ENCODE assay signal across 6 cellular contexts in the genomic region with DNA sequence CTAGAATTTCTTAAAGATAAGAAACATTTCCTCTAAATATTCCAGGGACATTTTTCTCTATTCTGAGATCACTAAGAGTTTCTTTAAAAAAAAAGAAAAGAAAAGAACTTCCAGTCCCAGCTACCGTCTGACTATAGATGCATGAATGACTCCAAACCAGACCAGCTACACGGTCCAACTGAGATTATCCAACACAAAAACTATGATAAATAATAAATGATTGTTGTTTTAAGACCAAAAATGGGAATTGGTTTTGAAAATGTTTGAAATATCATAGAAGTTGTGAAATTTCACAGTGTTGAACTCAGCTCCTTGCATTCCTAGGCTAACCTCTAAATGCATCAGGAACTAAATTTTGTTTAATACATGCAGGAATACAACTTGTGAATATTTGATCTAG.
"Had no signal": no experiment of that assay in that cellular context is flagged by ENCODE, and none has a peak within 500 bp of the region (broad histone marks: within the 10 kb centered on the region; RNA-seq: fewer than 3 reads in every experiment).

No MANE protein-coding gene starts in this region.

- ATAC-seq: K562 had no signal

- H3K27ac Mint-ChIP-seq: H9 had no signal

- DNase-seq: GM23248, GOT3, H9, HCEC 1CT, IMR-90 had no signal

- H3K9me3 Mint-ChIP-seq: H9 had no signal

- H2AFZ ChIP-seq: GM23248 had no signal

- H3K4me3 ChIP-seq: GM23248, K562 had no signal

- H3K4me3 Mint-ChIP-seq: H9 had no signal

- H3K9ac ChIP-seq: GM23248 had no signal

- H3K27ac ChIP-seq: GM23248 had no signal

- H3K4me1 Mint-ChIP-seq: H9 had no signal
